In genomic region chr1:181776044-181776443, GRCh38 we compare ENCODE assay signal across 27 cellular contexts.
A peak's percentile ranks its signal among the peaks of the same experiment; 100 is the strongest.
DNase-seq lines count a peak whose midpoint lies in the region.
"Had no signal": no experiment of that assay in that cellular context is flagged by ENCODE, and none has a peak within 500 bp of the region (broad histone marks: within the 10 kb centered on the region; RNA-seq: fewer than 3 reads in every experiment).

No MANE protein-coding gene starts in this region.

- no peak overlapping the region for H2BK5ac ChIP-seq in neuronal stem cell (ENCODE audit: low read length)

- no peak overlapping the region for H3K9ac ChIP-seq in neuronal stem cell (ENCODE audit: low read depth, low read length, poor library complexity)
- H3K9ac ChIP-seq: BLaER1; BLaER1 treated with 17β-estradiol and CSF1 and Interleukin-3, amounts not matched to agents 10 nM and 100 nM had no signal

- no peak overlapping the region for H3K4me2 ChIP-seq in neuronal stem cell (ENCODE audit: insufficient read depth, low read length, poor library complexity, severe bottlenecking)
- H3K4me2 ChIP-seq: A549; BLaER1; BLaER1 treated with 17β-estradiol and CSF1 and Interleukin-3, amounts not matched to agents 10 nM and 100 nM had no signal

- H3K4me3 ChIP-seq in neuronal stem cell (ENCODE audit: low read length in 2 of 2), result no peak overlapping the region
- H3K4me3 ChIP-seq: A549; BLaER1; BLaER1 treated with 17β-estradiol and CSF1 and Interleukin-3, amounts not matched to agents 10 nM and 100 nM had no signal

- no peaks in the 10 kb centered on the region for H3K79me1 ChIP-seq in neuronal stem cell (ENCODE audit: low read depth, low read length)

- H3K36me3 ChIP-seq in neuronal stem cell (replicated peaks in 1 of 2; ENCODE audit: control insufficient read depth in 2 of 2, insufficient read depth in 2 of 2, low read length in 2 of 2), result no peaks in the 10 kb centered on the region
- H3K36me3 ChIP-seq: BE2C; BLaER1; BLaER1 treated with 17β-estradiol and CSF1 and Interleukin-3, amounts not matched to agents 10 nM and 100 nM had no signal

- DNase-seq in neuronal stem cell (ENCODE audit: low spot score) (no peak), amniotic stem cell (lab: John Stamatoyannopoulos, UW) (no peak)
- DNase-seq: 8988T; ACHN; AML-193; BE2C; C1 segment of cervical spinal cord; Caco-2; Calu3; CD4-positive, alpha-beta memory T cell; CD4-positive, alpha-beta T cell; CD4-positive, CD25-positive, alpha-beta regulatory T cell; CD8-positive, alpha-beta memory T cell; CD8-positive, alpha-beta T cell; COR-L47; DMS 273 treated with DMSO at 0.1 percent for 48 hours; DMS153; DMS53; DMS79; DMS79 treated with DMSO at 0.1 percent for 48 hours; DND-41; EL had no signal

- peak overlapping the region; percentile 18 for H3K18ac ChIP-seq in neuronal stem cell (ENCODE audit: low read length)

- no peaks in the 10 kb centered on the region for H3K9me3 ChIP-seq in neuronal stem cell (replicated peaks in 1 of 2; ENCODE audit: control insufficient read depth in 2 of 2, insufficient read depth in 1 of 2, low read depth in 1 of 2, low read length in 2 of 2)
- H3K9me3 ChIP-seq: A549; BE2C; BLaER1; BLaER1 treated with 17β-estradiol and CSF1 and Interleukin-3, amounts not matched to agents 10 nM and 100 nM had no signal

- no peak overlapping the region for H4K91ac ChIP-seq in neuronal stem cell (ENCODE audit: low read depth, low read length, poor library complexity)

- H2BK15ac ChIP-seq in neuronal stem cell (ENCODE audit: low read length), result no peak overlapping the region

- no CpG with 5 or more reads among the region's 10 CpGs for WGBS in neuronal stem cell (ENCODE audit: extremely low coverage in 2 of 2, insufficient read length in 2 of 2, insufficient replicate concordance in 1 of 2), 2 donors

- H3K27me3 ChIP-seq in neuronal stem cell (ENCODE audit: control insufficient read depth in 3 of 3, insufficient read depth in 3 of 3, low read depth in 1 of 3, low read length in 3 of 3), result no peaks in the 10 kb centered on the region
- H3K27me3 ChIP-seq: BE2C; BLaER1; BLaER1 treated with 17β-estradiol and CSF1 and Interleukin-3, amounts not matched to agents 10 nM and 100 nM had no signal

- H2AK5ac ChIP-seq in neuronal stem cell (ENCODE audit: low read depth, low read length), result no peak overlapping the region

- H3K23ac ChIP-seq in neuronal stem cell (ENCODE audit: low read depth, low read length, poor library complexity), result no peak overlapping the region

- no peak overlapping the region for H3K4ac ChIP-seq in neuronal stem cell (ENCODE audit: low read length)

- H2BK12ac ChIP-seq in neuronal stem cell (ENCODE audit: low read length), result no peak overlapping the region

- H2AFZ ChIP-seq in neuronal stem cell (ENCODE audit: low read length), result no peak overlapping the region

- H3K14ac ChIP-seq in neuronal stem cell (ENCODE audit: low read length), result no peak overlapping the region

- peaks cover 0 to 12% of the 10 kb centered on the region in 2 donors for H3K4me1 ChIP-seq in neuronal stem cell (ENCODE audit: control insufficient read depth in 2 of 2, insufficient read depth in 1 of 2, low read depth in 1 of 2, low read length in 2 of 2)
- H3K4me1 ChIP-seq: A549; BE2C; BLaER1; BLaER1 treated with 17β-estradiol and CSF1 and Interleukin-3, amounts not matched to agents 10 nM and 100 nM; Caco-2 had no signal

- H4K8ac ChIP-seq in neuronal stem cell (ENCODE audit: low read depth, low read length), result no peak overlapping the region

- no peak overlapping the region for H3K27ac ChIP-seq in neuronal stem cell (replicated peaks; ENCODE audit: low read length)
- H3K27ac ChIP-seq: 22Rv1; A549; BLaER1; BLaER1 treated with 17β-estradiol and CSF1 and Interleukin-3, amounts not matched to agents 10 nM and 100 nM; C4-2B had no signal

- no peak overlapping the region for H2BK120ac ChIP-seq in neuronal stem cell (ENCODE audit: low read depth, low read length)
